1 cellular context compared by ENCODE assay signal in the genomic region with DNA sequence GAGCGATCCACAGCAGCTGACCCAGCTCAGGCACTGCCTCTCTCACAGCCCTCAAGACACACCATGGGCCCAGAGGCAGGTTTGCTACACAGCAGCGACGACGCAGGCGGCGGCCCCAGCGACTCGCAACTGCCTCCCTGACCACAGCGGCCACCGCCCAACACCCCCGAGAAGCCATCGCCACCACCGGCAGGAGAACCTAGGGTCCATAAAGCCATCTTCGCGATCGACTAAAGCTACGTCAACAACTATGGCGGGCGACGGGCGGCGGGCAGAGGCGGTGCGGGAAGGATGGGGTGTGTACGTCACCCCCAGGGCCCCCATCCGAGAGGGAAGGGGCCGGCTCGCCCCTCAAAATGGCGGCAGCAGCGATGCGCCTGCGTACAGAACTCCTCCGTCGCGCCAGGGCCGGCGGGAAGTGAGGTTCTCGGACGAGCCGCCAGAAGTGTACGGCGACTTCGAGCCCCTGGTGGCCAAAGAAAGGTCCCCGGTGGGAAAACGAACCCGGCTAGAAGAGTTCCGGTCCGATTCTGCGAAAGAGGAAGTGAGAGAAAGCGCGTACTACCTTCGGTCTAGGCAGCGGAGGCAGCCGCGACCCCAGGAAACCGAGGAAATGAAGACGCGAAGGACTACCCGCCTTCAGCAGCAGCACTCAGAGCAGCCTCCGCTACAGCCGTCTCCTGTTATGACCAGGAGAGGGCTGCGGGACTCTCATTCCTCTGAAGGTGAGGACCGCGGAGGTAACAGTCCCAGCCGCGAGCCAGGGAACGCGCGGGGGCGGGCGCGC.
TF ChIP-seq lines count a peak whose summit lies in the region.

A gene with protein sequence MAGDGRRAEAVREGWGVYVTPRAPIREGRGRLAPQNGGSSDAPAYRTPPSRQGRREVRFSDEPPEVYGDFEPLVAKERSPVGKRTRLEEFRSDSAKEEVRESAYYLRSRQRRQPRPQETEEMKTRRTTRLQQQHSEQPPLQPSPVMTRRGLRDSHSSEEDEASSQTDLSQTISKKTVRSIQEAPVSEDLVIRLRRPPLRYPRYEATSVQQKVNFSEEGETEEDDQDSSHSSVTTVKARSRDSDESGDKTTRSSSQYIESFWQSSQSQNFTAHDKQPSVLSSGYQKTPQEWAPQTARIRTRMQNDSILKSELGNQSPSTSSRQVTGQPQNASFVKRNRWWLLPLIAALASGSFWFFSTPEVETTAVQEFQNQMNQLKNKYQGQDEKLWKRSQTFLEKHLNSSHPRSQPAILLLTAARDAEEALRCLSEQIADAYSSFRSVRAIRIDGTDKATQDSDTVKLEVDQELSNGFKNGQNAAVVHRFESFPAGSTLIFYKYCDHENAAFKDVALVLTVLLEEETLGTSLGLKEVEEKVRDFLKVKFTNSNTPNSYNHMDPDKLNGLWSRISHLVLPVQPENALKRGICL (plus strand): TSS at position 33 of the 787 bp plus-strand sequence. CDS start 218 bp downstream, at position 251.

TF ChIP-seq in GM12878, 131 proteins besides CTCF, POLR2A, EP300 and RAD21 (continued from another document and continues in another):
- TF ChIP-seq, protein P1, sequence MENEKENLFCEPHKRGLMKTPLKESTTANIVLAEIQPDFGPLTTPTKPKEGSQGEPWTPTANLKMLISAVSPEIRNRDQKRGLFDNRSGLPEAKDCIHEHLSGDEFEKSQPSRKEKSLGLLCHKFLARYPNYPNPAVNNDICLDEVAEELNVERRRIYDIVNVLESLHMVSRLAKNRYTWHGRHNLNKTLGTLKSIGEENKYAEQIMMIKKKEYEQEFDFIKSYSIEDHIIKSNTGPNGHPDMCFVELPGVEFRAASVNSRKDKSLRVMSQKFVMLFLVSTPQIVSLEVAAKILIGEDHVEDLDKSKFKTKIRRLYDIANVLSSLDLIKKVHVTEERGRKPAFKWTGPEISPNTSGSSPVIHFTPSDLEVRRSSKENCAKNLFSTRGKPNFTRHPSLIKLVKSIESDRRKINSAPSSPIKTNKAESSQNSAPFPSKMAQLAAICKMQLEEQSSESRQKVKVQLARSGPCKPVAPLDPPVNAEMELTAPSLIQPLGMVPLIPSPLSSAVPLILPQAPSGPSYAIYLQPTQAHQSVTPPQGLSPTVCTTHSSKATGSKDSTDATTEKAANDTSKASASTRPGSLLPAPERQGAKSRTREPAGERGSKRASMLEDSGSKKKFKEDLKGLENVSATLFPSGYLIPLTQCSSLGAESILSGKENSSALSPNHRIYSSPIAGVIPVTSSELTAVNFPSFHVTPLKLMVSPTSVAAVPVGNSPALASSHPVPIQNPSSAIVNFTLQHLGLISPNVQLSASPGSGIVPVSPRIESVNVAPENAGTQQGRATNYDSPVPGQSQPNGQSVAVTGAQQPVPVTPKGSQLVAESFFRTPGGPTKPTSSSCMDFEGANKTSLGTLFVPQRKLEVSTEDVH (IDR thresholded peaks at IDR 0.05; ENCODE audit: low read depth, partially characterized antibody), result peak; percentile 95
- TF ChIP-seq PAX8 (IDR thresholded peaks at IDR 0.05) (0 out of 2 replicates have a peak, but pooled peaks have one; percentile 18), JUND (IDR thresholded peaks at IDR 0.05; ENCODE audit: low read depth, low read length) (peak; percentile 71; the same call in 1 of the 2 replicates), MEF2A (IDR thresholded peaks at IDR 0.05; ENCODE audit: insufficient read depth, low read depth, low read length) (peak; percentile 87), BHLHE40 (IDR thresholded peaks at IDR 0.05; ENCODE audit: borderline replicate concordance in 1 of 2, low read depth in 2 of 2, low read length in 1 of 2) (peak; percentile 63 to 65), KAT2A (conservative IDR thresholded peaks at IDR 0.05; ENCODE audit: control insufficient read depth, low read depth, low read length) (no peak), CHD4 (IDR thresholded peaks at IDR 0.05) (no peak), MTA2 (IDR thresholded peaks at IDR 0.05; ENCODE audit: low read depth) (peak; percentile 74), EZH2 (IDR thresholded peaks at IDR 0.05; ENCODE audit: borderline replicate concordance, control insufficient read depth, low read depth, low read length) (no peak), IKZF2 (IDR thresholded peaks at IDR 0.05) (peak; percentile 68 to 88), YBX1 (IDR thresholded peaks at IDR 0.05) (no peak), PML (IDR thresholded peaks at IDR 0.05; ENCODE audit: low read length) (peak; percentile 97), CREM (IDR thresholded peaks at IDR 0.05; ENCODE audit: low read depth) (peak; percentile 98), SMAD5 (IDR thresholded peaks at IDR 0.05; ENCODE audit: low read depth) (peak; percentile 85; the same call in 1 of the 2 replicates), NFIC (IDR thresholded peaks at IDR 0.05; ENCODE audit: low read depth, low read length) (peak; percentile 17; the same call in 1 of the 2 replicates), ATF7 (IDR thresholded peaks at IDR 0.05; ENCODE audit: low read depth) (peak; percentile 91), ESRRA (IDR thresholded peaks at IDR 0.05; ENCODE audit: low read length) (peak; percentile 93), STAT3 (IDR thresholded peaks at IDR 0.05; ENCODE audit: low read depth, low read length) (no peak), NR2C2 (IDR thresholded peaks at IDR 0.05; ENCODE audit: borderline replicate concordance, control insufficient read depth, insufficient read length, low read depth) (no peak), NBN (IDR thresholded peaks at IDR 0.05) (peak; percentile 99), RUNX3 (IDR thresholded peaks at IDR 0.05; ENCODE audit: low read length) (peak; percentile 83)
- TF ChIP-seq, protein P2, sequence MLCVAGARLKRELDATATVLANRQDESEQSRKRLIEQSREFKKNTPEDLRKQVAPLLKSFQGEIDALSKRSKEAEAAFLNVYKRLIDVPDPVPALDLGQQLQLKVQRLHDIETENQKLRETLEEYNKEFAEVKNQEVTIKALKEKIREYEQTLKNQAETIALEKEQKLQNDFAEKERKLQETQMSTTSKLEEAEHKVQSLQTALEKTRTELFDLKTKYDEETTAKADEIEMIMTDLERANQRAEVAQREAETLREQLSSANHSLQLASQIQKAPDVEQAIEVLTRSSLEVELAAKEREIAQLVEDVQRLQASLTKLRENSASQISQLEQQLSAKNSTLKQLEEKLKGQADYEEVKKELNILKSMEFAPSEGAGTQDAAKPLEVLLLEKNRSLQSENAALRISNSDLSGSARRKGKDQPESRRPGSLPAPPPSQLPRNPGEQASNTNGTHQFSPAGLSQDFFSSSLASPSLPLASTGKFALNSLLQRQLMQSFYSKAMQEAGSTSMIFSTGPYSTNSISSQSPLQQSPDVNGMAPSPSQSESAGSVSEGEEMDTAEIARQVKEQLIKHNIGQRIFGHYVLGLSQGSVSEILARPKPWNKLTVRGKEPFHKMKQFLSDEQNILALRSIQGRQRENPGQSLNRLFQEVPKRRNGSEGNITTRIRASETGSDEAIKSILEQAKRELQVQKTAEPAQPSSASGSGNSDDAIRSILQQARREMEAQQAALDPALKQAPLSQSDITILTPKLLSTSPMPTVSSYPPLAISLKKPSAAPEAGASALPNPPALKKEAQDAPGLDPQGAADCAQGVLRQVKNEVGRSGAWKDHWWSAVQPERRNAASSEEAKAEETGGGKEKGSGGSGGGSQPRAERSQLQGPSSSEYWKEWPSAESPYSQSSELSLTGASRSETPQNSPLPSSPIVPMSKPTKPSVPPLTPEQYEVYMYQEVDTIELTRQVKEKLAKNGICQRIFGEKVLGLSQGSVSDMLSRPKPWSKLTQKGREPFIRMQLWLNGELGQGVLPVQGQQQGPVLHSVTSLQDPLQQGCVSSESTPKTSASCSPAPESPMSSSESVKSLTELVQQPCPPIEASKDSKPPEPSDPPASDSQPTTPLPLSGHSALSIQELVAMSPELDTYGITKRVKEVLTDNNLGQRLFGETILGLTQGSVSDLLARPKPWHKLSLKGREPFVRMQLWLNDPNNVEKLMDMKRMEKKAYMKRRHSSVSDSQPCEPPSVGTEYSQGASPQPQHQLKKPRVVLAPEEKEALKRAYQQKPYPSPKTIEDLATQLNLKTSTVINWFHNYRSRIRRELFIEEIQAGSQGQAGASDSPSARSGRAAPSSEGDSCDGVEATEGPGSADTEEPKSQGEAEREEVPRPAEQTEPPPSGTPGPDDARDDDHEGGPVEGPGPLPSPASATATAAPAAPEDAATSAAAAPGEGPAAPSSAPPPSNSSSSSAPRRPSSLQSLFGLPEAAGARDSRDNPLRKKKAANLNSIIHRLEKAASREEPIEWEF (IDR thresholded peaks at IDR 0.05; ENCODE audit: insufficient replicate concordance, low read depth, low read length), result no peak
- TF ChIP-seq, protein P3, sequence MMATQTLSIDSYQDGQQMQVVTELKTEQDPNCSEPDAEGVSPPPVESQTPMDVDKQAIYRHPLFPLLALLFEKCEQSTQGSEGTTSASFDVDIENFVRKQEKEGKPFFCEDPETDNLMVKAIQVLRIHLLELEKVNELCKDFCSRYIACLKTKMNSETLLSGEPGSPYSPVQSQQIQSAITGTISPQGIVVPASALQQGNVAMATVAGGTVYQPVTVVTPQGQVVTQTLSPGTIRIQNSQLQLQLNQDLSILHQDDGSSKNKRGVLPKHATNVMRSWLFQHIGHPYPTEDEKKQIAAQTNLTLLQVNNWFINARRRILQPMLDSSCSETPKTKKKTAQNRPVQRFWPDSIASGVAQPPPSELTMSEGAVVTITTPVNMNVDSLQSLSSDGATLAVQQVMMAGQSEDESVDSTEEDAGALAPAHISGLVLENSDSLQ (IDR thresholded peaks at IDR 0.05), result peak; percentile 74; the same call in 1 of the 2 replicates
- TF ChIP-seq, protein P4, sequence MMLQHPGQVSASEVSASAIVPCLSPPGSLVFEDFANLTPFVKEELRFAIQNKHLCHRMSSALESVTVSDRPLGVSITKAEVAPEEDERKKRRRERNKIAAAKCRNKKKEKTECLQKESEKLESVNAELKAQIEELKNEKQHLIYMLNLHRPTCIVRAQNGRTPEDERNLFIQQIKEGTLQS (IDR thresholded peaks at IDR 0.05; ENCODE audit: borderline replicate concordance, extremely low read depth, low read depth, low read length), result no peak
- TF ChIP-seq, protein P5, sequence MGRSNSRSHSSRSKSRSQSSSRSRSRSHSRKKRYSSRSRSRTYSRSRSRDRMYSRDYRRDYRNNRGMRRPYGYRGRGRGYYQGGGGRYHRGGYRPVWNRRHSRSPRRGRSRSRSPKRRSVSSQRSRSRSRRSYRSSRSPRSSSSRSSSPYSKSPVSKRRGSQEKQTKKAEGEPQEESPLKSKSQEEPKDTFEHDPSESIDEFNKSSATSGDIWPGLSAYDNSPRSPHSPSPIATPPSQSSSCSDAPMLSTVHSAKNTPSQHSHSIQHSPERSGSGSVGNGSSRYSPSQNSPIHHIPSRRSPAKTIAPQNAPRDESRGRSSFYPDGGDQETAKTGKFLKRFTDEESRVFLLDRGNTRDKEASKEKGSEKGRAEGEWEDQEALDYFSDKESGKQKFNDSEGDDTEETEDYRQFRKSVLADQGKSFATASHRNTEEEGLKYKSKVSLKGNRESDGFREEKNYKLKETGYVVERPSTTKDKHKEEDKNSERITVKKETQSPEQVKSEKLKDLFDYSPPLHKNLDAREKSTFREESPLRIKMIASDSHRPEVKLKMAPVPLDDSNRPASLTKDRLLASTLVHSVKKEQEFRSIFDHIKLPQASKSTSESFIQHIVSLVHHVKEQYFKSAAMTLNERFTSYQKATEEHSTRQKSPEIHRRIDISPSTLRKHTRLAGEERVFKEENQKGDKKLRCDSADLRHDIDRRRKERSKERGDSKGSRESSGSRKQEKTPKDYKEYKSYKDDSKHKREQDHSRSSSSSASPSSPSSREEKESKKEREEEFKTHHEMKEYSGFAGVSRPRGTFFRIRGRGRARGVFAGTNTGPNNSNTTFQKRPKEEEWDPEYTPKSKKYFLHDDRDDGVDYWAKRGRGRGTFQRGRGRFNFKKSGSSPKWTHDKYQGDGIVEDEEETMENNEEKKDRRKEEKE (IDR thresholded peaks at IDR 0.05), result no peak
- TF ChIP-seq, protein P6, sequence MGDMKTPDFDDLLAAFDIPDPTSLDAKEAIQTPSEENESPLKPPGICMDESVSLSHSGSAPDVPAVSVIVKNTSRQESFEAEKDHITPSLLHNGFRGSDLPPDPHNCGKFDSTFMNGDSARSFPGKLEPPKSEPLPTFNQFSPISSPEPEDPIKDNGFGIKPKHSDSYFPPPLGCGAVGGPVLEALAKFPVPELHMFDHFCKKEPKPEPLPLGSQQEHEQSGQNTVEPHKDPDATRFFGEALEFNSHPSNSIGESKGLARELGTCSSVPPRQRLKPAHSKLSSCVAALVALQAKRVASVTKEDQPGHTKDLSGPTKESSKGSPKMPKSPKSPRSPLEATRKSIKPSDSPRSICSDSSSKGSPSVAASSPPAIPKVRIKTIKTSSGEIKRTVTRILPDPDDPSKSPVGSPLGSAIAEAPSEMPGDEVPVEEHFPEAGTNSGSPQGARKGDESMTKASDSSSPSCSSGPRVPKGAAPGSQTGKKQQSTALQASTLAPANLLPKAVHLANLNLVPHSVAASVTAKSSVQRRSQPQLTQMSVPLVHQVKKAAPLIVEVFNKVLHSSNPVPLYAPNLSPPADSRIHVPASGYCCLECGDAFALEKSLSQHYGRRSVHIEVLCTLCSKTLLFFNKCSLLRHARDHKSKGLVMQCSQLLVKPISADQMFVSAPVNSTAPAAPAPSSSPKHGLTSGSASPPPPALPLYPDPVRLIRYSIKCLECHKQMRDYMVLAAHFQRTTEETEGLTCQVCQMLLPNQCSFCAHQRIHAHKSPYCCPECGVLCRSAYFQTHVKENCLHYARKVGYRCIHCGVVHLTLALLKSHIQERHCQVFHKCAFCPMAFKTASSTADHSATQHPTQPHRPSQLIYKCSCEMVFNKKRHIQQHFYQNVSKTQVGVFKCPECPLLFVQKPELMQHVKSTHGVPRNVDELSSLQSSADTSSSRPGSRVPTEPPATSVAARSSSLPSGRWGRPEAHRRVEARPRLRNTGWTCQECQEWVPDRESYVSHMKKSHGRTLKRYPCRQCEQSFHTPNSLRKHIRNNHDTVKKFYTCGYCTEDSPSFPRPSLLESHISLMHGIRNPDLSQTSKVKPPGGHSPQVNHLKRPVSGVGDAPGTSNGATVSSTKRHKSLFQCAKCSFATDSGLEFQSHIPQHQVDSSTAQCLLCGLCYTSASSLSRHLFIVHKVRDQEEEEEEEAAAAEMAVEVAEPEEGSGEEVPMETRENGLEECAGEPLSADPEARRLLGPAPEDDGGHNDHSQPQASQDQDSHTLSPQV (IDR thresholded peaks at IDR 0.05), result peak; percentile 95
- TF ChIP-seq, protein P7, sequence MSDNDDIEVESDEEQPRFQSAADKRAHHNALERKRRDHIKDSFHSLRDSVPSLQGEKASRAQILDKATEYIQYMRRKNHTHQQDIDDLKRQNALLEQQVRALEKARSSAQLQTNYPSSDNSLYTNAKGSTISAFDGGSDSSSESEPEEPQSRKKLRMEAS (IDR thresholded peaks at IDR 0.05; ENCODE audit: low read depth, low read length), result peak; percentile 67
